Comparison of ENCODE assay signal across 19 cellular contexts in the genomic region with DNA sequence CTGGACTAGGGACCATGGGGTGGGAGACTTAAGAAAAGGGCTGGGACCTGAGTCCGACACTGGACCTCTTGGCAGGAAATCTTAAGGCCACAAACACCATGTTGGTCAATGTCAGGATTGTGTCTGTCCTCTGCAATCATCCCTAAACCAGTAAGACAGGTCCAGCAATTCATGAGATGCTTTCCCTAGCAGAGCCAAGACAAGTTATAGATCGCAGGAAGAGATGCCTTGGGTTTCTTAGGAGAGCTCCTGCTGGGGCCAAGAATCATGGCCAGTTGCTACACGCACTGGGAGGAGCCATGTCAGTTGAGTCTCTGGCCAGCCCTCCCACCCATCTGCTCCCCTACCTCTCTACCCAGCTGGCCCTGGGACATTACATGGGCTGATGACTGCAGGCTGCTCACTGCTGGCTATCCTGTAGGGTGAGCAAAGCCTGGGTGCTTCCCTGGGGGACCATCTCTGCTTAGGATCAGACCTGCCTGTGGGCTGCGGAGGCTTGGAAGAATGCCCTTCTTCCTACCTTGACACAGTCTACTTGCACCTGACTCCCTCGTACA. TPM values are rescaled to one million over a fixed set of nuclear protein-coding genes. Genes with fewer than 3 reads are reported as not detected.
DNase-seq lines count a peak whose midpoint lies in the region; ATAC-seq, FAIRE-seq and TF ChIP-seq lines count a peak whose summit lies in the region.
"Had no signal": no experiment of that assay in that cellular context is flagged by ENCODE, and none has a peak within 500 bp of the region (broad histone marks: within the 10 kb centered on the region; RNA-seq: fewer than 3 reads in every experiment).

No MANE protein-coding gene starts in this region.

- no peak overlapping the region for H3K4me2 ChIP-seq in HepG2 (ENCODE audit: low read depth, low read length)
- H3K4me2 ChIP-seq: KMS-11 had no signal

- FAIRE-seq in HepG2 (lab: Jason Lieb, UNC), result no peak

- no peak overlapping the region for H3K4me3 Mint-ChIP-seq in neural crest cell
- no peak overlapping the region for H3K4me3 Mint-ChIP-seq in stimulated activated effector memory CD8-positive, alpha-beta T cell treated with anti-CD3 and anti-CD28 coated beads, Interleukin-12 subunit alpha, Interleukin-12 subunit beta, amount 100 ng/mL, for 72 hours

- peaks cover 2 to 9% of the 10 kb centered on the region in 2 experiments; a peak in 1 of 5 replicates for H3K36me3 ChIP-seq in HepG2 (replicated peaks in 1 of 2; ENCODE audit: control insufficient read depth in 1 of 2, insufficient read depth in 2 of 2, low read length in 2 of 2)

- no peak for ATAC-seq in stimulated activated effector memory CD8-positive, alpha-beta T cell treated with anti-CD3 and anti-CD28 coated beads, Interleukin-12 subunit alpha, Interleukin-12 subunit beta, amount 100 ng/mL, for 72 hours
- ATAC-seq in GM21526 (IDR thresholded peaks at IDR 0.05; ENCODE audit: low FRiP score, unreplicated experiment) (no peak), HepG2 (no peak)
- ATAC-seq: HCT116, PC-3 had no signal

- no peak for TF ChIP-seq RAD21 in HepG2 (CRISPR knock-in tag; IDR thresholded peaks at IDR 0.05)

- WGBS in HepG2 (ENCODE audit: low lambda C conversion rate), result 90% methylated on average over 4 of the region's 5 CpGs

- POLR2A ChIA-PET in HepG2 (lab: Yijun Ruan, JAX), result no interaction called here

- H3K27ac ChIP-seq in caudate nucleus (ENCODE audit: low read depth, low read length), result peak overlapping the region; percentile 41
- H3K27ac ChIP-seq in HepG2 (ENCODE audit: extremely low read length, insufficient read depth, low read length), result no peak overlapping the region
- H3K27ac ChIP-seq: KMS-11 had no signal

- no peaks in the 10 kb centered on the region for H3K27me3 Mint-ChIP-seq in neural crest cell (ENCODE audit: low read depth)

- H3K9me3 ChIP-seq in HepG2 (ENCODE audit: low read length), result no peaks in the 10 kb centered on the region

- BruUV-seq in HepG2 (replicated peaks; lab: Mats Ljungman, UMichigan), result no TSS peak

- H3K27me3 ChIP-seq in HepG2 (ENCODE audit: control insufficient read depth in 1 of 2, insufficient read depth in 2 of 2, low read length in 2 of 2), result no peaks in the 10 kb centered on the region

- no peaks in the 10 kb centered on the region for H3K4me1 ChIP-seq in HepG2 (ENCODE audit: insufficient read depth, low read length)

- H4K20me1 ChIP-seq in HepG2 (ENCODE audit: insufficient read depth, low read length), result no peaks in the 10 kb centered on the region

- H3K36me3 Mint-ChIP-seq in neural crest cell (ENCODE audit: low read depth), result peaks cover 40% of the 10 kb centered on the region
- H3K36me3 Mint-ChIP-seq in stimulated activated effector memory CD8-positive, alpha-beta T cell treated with anti-CD3 and anti-CD28 coated beads, Interleukin-12 subunit alpha, Interleukin-12 subunit beta, amount 100 ng/mL, for 72 hours, result no peaks in the 10 kb centered on the region

- no peak for TF ChIP-seq POLR2A in HepG2 (IDR thresholded peaks at IDR 0.05; ENCODE audit: insufficient read depth in 1 of 2, low read depth in 2 of 2, low read length in 2 of 2)

- TF ChIP-seq EP300 in HepG2 (IDR thresholded peaks at IDR 0.05; ENCODE audit: low read depth in 2 of 2, low read length in 2 of 2), result no peak
- TF ChIP-seq EP300 in HepG2 (CRISPR knock-in tag; IDR thresholded peaks at IDR 0.05; ENCODE audit: borderline replicate concordance), result no peak

- H3K79me2 ChIP-seq in HepG2 (ENCODE audit: insufficient read depth, low read length), result no peaks in the 10 kb centered on the region

- H3K27ac Mint-ChIP-seq in neural crest cell (ENCODE audit: unreplicated experiment), result peak overlapping the region; percentile 85
- no peak overlapping the region for H3K27ac Mint-ChIP-seq in stimulated activated effector memory CD8-positive, alpha-beta T cell treated with anti-CD3 and anti-CD28 coated beads, Interleukin-12 subunit alpha, Interleukin-12 subunit beta, amount 100 ng/mL, for 72 hours

- H3K9me3 Mint-ChIP-seq in neural crest cell, result peaks cover 7% of the 10 kb centered on the region
- no peaks in the 10 kb centered on the region for H3K9me3 Mint-ChIP-seq in stimulated activated effector memory CD8-positive, alpha-beta T cell treated with anti-CD3 and anti-CD28 coated beads, Interleukin-12 subunit alpha, Interleukin-12 subunit beta, amount 100 ng/mL, for 72 hours

- in situ Hi-C loops in HepG2 (cut with HindIII; ENCODE audit: extremely low pct_ligation_motif_present, low pct_unique_long_range_greater_than_20kb) (no loop called here), KBM-7 (cut with MboI; ENCODE audit: low pct_unique_long_range_greater_than_20kb, low sequenced_read_pairs) (no loop called here)

- H3K9ac ChIP-seq in HepG2 (ENCODE audit: insufficient read depth, low read depth, low read length), result no peak overlapping the region
- H3K9ac ChIP-seq: KMS-11 had no signal

- no peaks in the 10 kb centered on the region for H3K4me1 Mint-ChIP-seq in neural crest cell
- no peaks in the 10 kb centered on the region for H3K4me1 Mint-ChIP-seq in stimulated activated effector memory CD8-positive, alpha-beta T cell treated with anti-CD3 and anti-CD28 coated beads, Interleukin-12 subunit alpha, Interleukin-12 subunit beta, amount 100 ng/mL, for 72 hours

- no peak overlapping the region for H2AFZ ChIP-seq in HepG2 (ENCODE audit: low read length)

- DNase-seq in DMS 273 (lab: John Stamatoyannopoulos, UW; ENCODE audit: unreplicated experiment) (peak; percentile 86), NCI-H2171 (lab: John Stamatoyannopoulos, UW) (peak; percentile 27), caudate nucleus (lab: John Stamatoyannopoulos, UW) (no peak), neural crest cell (ENCODE audit: low read depth, low spot score) (no peak), HepG2 (ENCODE audit: low spot score) (no peak), KBM-7 (no peak)
- no peak for DNase-seq in stimulated activated effector memory CD8-positive, alpha-beta T cell treated with anti-CD3 and anti-CD28 coated beads, Interleukin-12 subunit alpha, Interleukin-12 subunit beta, amount 100 ng/mL, for 72 hours (ENCODE audit: low spot score in 2 of 2)
- DNase-seq: DND-41; GDM1; MM.1S; NCI-H1105 treated with DMSO at 0.1 percent for 48 hours; NCI-H2029; NCI-H510A treated with DMSO at 0.1 percent for 48 hours; NK-92 treated with Interleukin-12 subunit alpha and Interleukin-12 subunit beta, amount 100 ng/mL, for 24 hours; PC-3 had no signal

- intact Hi-C loops in HepG2 (cut with micrococcal nuclease; ENCODE audit: unreplicated experiment), result no loop called here

- no peak for TF ChIP-seq CTCF in neural crest cell (conservative IDR thresholded peaks at IDR 0.05)
- no peak for TF ChIP-seq CTCF in HepG2 (CRISPR knock-in tag; IDR thresholded peaks at IDR 0.05)

- CTCF ChIA-PET in HepG2 (lab: Yijun Ruan, JAX; ENCODE audit: low intra/inter-chr PET ratio, low total read pairs), result no interaction called here

- H3K4me3 ChIP-seq in HepG2 (replicated peaks in 1 of 3; ENCODE audit: insufficient read depth in 1 of 3, low read depth in 2 of 3, low read length in 3 of 3), result no peak overlapping the region

RNA-seq across cellular contexts. Expression of a gene that starts 14.2 kb away (rescaled TPM):
- total RNA-seq in neural crest cell (35.7 and 40.0 TPM in 2 replicates), HepG2 (2016; rRNA removed; fragmentation: Illumina TruSeq; extraction: Trizol) (4.8 and 8.6 TPM in 2 replicates)
- 3.3 and 4.8 TPM in 2 replicates for total RNA-seq in HepG2 (2016; cell fraction: cytosol; rRNA removed; fragmentation: Illumina TruSeq; extraction: Trizol; ENCODE audit: low read depth)
- total RNA-seq in HepG2 (2016; cell fraction: insoluble cytoplasmic fraction; rRNA removed; fragmentation: Illumina TruSeq; extraction: Trizol), result 4.6 and 7.6 TPM in 2 replicates
- 3.6 and 3.9 TPM in 2 replicates for total RNA-seq in HepG2 (2016; cell fraction: membrane; rRNA removed; fragmentation: Illumina TruSeq; extraction: Trizol)
- 12.0 and 12.8 TPM in 2 replicates for total RNA-seq in HepG2 (2016; cell fraction: nucleus; rRNA removed; fragmentation: Illumina TruSeq; extraction: Trizol)
- polyA plus RNA-seq in HepG2 (2011; rRNA removed), result 15.4 and 15.8 TPM in 2 replicates
- 5.2 and 5.8 TPM in 2 replicates for polyA plus RNA-seq in HepG2 (2011; cell fraction: cytosol; rRNA removed)
- polyA plus RNA-seq in HepG2 (2011; cell fraction: nucleus; rRNA removed), result 49.9 and 50.8 TPM in 2 replicates
- polyA plus RNA-seq in HepG2 (2012), result 7.8 and 9.0 TPM in 2 replicates
- 0.53 and 0.76 TPM in 2 replicates for polyA plus RNA-seq in HepG2 (2016; cell fraction: cytosol; fragmentation: Illumina TruSeq; extraction: Trizol; ENCODE audit: low read depth)
- 4.0 and 7.4 TPM in 2 replicates for polyA plus RNA-seq in HepG2 (2016; cell fraction: insoluble cytoplasmic fraction; fragmentation: Illumina TruSeq; extraction: Trizol; ENCODE audit: low read depth)
- polyA plus RNA-seq in HepG2 (2016; cell fraction: membrane; fragmentation: Illumina TruSeq; extraction: Trizol; ENCODE audit: low read depth), result 1.5 TPM in 2 replicates
- 35.8 and 36.7 TPM in 2 replicates for polyA plus RNA-seq in HepG2 (2016; cell fraction: nucleus; fragmentation: Illumina TruSeq; extraction: Trizol; ENCODE audit: insufficient read depth, low read depth)
- 14.0 and 15.2 TPM in 2 replicates for polyA minus RNA-seq in HepG2 (2011; rRNA and poly(A)+ RNA removed; ENCODE audit: low replicate concordance)
- polyA minus RNA-seq in HepG2 (2011; cell fraction: cytosol; rRNA and poly(A)+ RNA removed), result 4.4 and 6.2 TPM in 2 replicates
- polyA minus RNA-seq in HepG2 (2011; cell fraction: nucleus; rRNA and poly(A)+ RNA removed), result 22.7 and 29.6 TPM in 2 replicates

RNA-seq across cellular contexts. Expression of a gene that starts 52.8 kb away (rescaled TPM):
- total RNA-seq in neural crest cell (19.9 and 23.0 TPM in 2 replicates), HepG2 (2016; rRNA removed; fragmentation: Illumina TruSeq; extraction: Trizol) (18.7 and 30.0 TPM in 2 replicates)
- 23.7 and 27.0 TPM in 2 replicates for total RNA-seq in HepG2 (2016; cell fraction: cytosol; rRNA removed; fragmentation: Illumina TruSeq; extraction: Trizol; ENCODE audit: low read depth)
- total RNA-seq in HepG2 (2016; cell fraction: insoluble cytoplasmic fraction; rRNA removed; fragmentation: Illumina TruSeq; extraction: Trizol), result 19.2 and 31.7 TPM in 2 replicates
- total RNA-seq in HepG2 (2016; cell fraction: membrane; rRNA removed; fragmentation: Illumina TruSeq; extraction: Trizol), result 32.7 and 35.6 TPM in 2 replicates
- total RNA-seq in HepG2 (2016; cell fraction: nucleus; rRNA removed; fragmentation: Illumina TruSeq; extraction: Trizol), result 30.3 and 31.6 TPM in 2 replicates
- 43.5 and 53.6 TPM in 2 replicates for polyA plus RNA-seq in HepG2 (2011; rRNA removed)
- polyA plus RNA-seq in HepG2 (2011; cell fraction: cytosol; rRNA removed), result 27.5 and 43.0 TPM in 2 replicates
- polyA plus RNA-seq in HepG2 (2011; cell fraction: nucleus; rRNA removed), result 107 and 111 TPM in 2 replicates
- polyA plus RNA-seq in HepG2 (2012), result 25.2 and 35.2 TPM in 2 replicates
- 24.8 and 31.5 TPM in 2 replicates for polyA plus RNA-seq in HepG2 (2016; cell fraction: cytosol; fragmentation: Illumina TruSeq; extraction: Trizol; ENCODE audit: low read depth)
- 17.9 and 20.6 TPM in 2 replicates for polyA plus RNA-seq in HepG2 (2016; cell fraction: insoluble cytoplasmic fraction; fragmentation: Illumina TruSeq; extraction: Trizol; ENCODE audit: low read depth)
- 29.8 and 32.1 TPM in 2 replicates for polyA plus RNA-seq in HepG2 (2016; cell fraction: membrane; fragmentation: Illumina TruSeq; extraction: Trizol; ENCODE audit: low read depth)
- 61.7 and 63.3 TPM in 2 replicates for polyA plus RNA-seq in HepG2 (2016; cell fraction: nucleus; fragmentation: Illumina TruSeq; extraction: Trizol; ENCODE audit: insufficient read depth, low read depth)
- 16.6 and 25.0 TPM in 2 replicates for polyA minus RNA-seq in HepG2 (2011; rRNA and poly(A)+ RNA removed; ENCODE audit: low replicate concordance)
- 19.3 and 21.0 TPM in 2 replicates for polyA minus RNA-seq in HepG2 (2011; cell fraction: cytosol; rRNA and poly(A)+ RNA removed)
- 10.9 and 17.5 TPM in 2 replicates for polyA minus RNA-seq in HepG2 (2011; cell fraction: nucleus; rRNA and poly(A)+ RNA removed)

RNA-seq across cellular contexts. Expression of a gene that starts 58.8 kb away (rescaled TPM):
- total RNA-seq in neural crest cell (5.2 and 5.9 TPM in 2 replicates), HepG2 (2016; rRNA removed; fragmentation: Illumina TruSeq; extraction: Trizol) (0.93 and 1.1 TPM in 2 replicates)
- 0.10 and 0.26 TPM in 2 replicates for total RNA-seq in HepG2 (2016; cell fraction: cytosol; rRNA removed; fragmentation: Illumina TruSeq; extraction: Trizol; ENCODE audit: low read depth)
- 0.62 and 1.1 TPM in 2 replicates for total RNA-seq in HepG2 (2016; cell fraction: insoluble cytoplasmic fraction; rRNA removed; fragmentation: Illumina TruSeq; extraction: Trizol)
- 0.46 and 0.55 TPM in 2 replicates for total RNA-seq in HepG2 (2016; cell fraction: membrane; rRNA removed; fragmentation: Illumina TruSeq; extraction: Trizol)
- total RNA-seq in HepG2 (2016; cell fraction: nucleus; rRNA removed; fragmentation: Illumina TruSeq; extraction: Trizol), result 0.47 and 0.75 TPM in 2 replicates
- polyA plus RNA-seq in HepG2 (2011; rRNA removed), result 0.69 and 1.6 TPM in 2 replicates
- polyA plus RNA-seq in HepG2 (2011; cell fraction: cytosol; rRNA removed), result 0.97 and 1.3 TPM in 2 replicates
- 0.92 and 1.5 TPM in 2 replicates for polyA plus RNA-seq in HepG2 (2011; cell fraction: nucleus; rRNA removed)
- 0.59 and 2.0 TPM in 2 replicates for polyA plus RNA-seq in HepG2 (2012)
- polyA plus RNA-seq in HepG2 (2016; cell fraction: cytosol; fragmentation: Illumina TruSeq; extraction: Trizol; ENCODE audit: low read depth), result 0.05 and 0.12 TPM in 2 replicates
- 0.37 and 1.0 TPM in 2 replicates for polyA plus RNA-seq in HepG2 (2016; cell fraction: insoluble cytoplasmic fraction; fragmentation: Illumina TruSeq; extraction: Trizol; ENCODE audit: low read depth)
- 0.29 and 0.74 TPM in 2 replicates for polyA plus RNA-seq in HepG2 (2016; cell fraction: membrane; fragmentation: Illumina TruSeq; extraction: Trizol; ENCODE audit: low read depth)
- polyA plus RNA-seq in HepG2 (2016; cell fraction: nucleus; fragmentation: Illumina TruSeq; extraction: Trizol; ENCODE audit: insufficient read depth, low read depth), result 0.71 and 1.0 TPM in 2 replicates
- polyA minus RNA-seq in HepG2 (2011; rRNA and poly(A)+ RNA removed; ENCODE audit: low replicate concordance), result 0.19 and 7.1 TPM in 2 replicates
- 0.44 and 1.3 TPM in 2 replicates for polyA minus RNA-seq in HepG2 (2011; cell fraction: cytosol; rRNA and poly(A)+ RNA removed)
- 3.2 and 4.6 TPM in 2 replicates for polyA minus RNA-seq in HepG2 (2011; cell fraction: nucleus; rRNA and poly(A)+ RNA removed)
- total RNA-seq: A673, PC-3 had no signal

Comparison
In these comparisons a context has a peak if more than half of its experiments do, and no peak if none do; other contexts are left out.
1. DNase-seq: peak in DMS 273 (single experiment) and NCI-H2171 (single experiment); none in caudate nucleus (0 of 61), neural crest cell (single experiment), stimulated activated effector memory CD8-positive, alpha-beta T cell treated with anti-CD3 and anti-CD28 coated beads, Interleukin-12 subunit alpha, Interleukin-12 subunit beta, amount 100 ng/mL, for 72 hours (0 of 2), HepG2 (single experiment) and KBM-7 (single experiment).